Comparison of ENCODE assay signal across 8 cellular contexts in genomic region chr1:1349256-1350012, GRCh38. TPM values are rescaled to one million over a fixed set of nuclear protein-coding genes. Genes with fewer than 3 reads are reported as not detected.
DNase-seq lines count a peak whose midpoint lies in the region; ATAC-seq, FAIRE-seq and TF ChIP-seq lines count a peak whose summit lies in the region.

TSS of gene DVL1 (minus strand) at chr1:1349418. CDS start at chr1:1349065, 353 bp downstream.

- no peak for TF ChIP-seq EP300 in H1 (IDR thresholded peaks at IDR 0.05; ENCODE audit: borderline replicate concordance in 1 of 2, low read depth in 2 of 2, low read length in 2 of 2)

- TF ChIP-seq RAD21 in H1 (IDR thresholded peaks at IDR 0.05 in 1 of 2, conservative IDR thresholded peaks at IDR 0.05 in 1 of 2; ENCODE audit: low read depth in 2 of 2, low read length in 2 of 2) = peak; percentile 45 to 49; a peak in 3 of 4 replicates

- peak within 1 kb of the TSS; percentile 39 for H3K56ac ChIP-seq in H1 (replicated peaks; ENCODE audit: insufficient read length, low read depth, low read length)

- H4K91ac ChIP-seq in H1 (replicated peaks; ENCODE audit: insufficient read length, low read length) (peak within 1 kb of the TSS; percentile 81), mesenchymal stem cell (ENCODE audit: low read length) (peak within 1 kb of the TSS; percentile 91)

- no peak within 1 kb of the TSS for H2BK15ac ChIP-seq in H1 (ENCODE audit: low read length)
- H2BK15ac ChIP-seq in mesenchymal stem cell (ENCODE audit: low read depth, poor library complexity, severe bottlenecking) = peak within 1 kb of the TSS; percentile 20

- CTCF ChIA-PET in activated CD8-positive, alpha-beta memory T cell treated with anti-CD3 and anti-CD28 coated beads for 36 hours (lab: Charles Lee) = interaction anchor here (2.1 kb wide), 1 partner anchor 22 kb away, joined by 14 read pairs; no protein-coding TSS in a partner anchor
- CTCF ChIA-PET in H1 (lab: Charles Lee; ENCODE audit: partially characterized antibody) = interaction anchor here (1.0 to 2.1 kb wide), 5 partner anchors 13 to 51 kb away, joined by 3 to 15 read pairs (median 3); no protein-coding TSS in a partner anchor

- no peaks in the 10 kb centered on the region for H3K36me3 ChIP-seq in H1 (ENCODE audit: control insufficient read depth in 2 of 4, insufficient read depth in 4 of 4, low read length in 3 of 4)
- peaks cover 29 to 41% of the 10 kb centered on the region in 2 experiments for H3K36me3 ChIP-seq in mesenchymal stem cell (ENCODE audit: control insufficient read depth in 1 of 2, insufficient read depth in 2 of 2, low read depth in 1 of 2, low read length in 2 of 2)

- H3K79me1 ChIP-seq in H1 (ENCODE audit: low read depth, low read length) (peaks cover 17% of the 10 kb centered on the region), mesenchymal stem cell (replicated peaks; ENCODE audit: low read length, poor library complexity, severe bottlenecking) (peaks cover 6% of the 10 kb centered on the region)

- H2BK20ac ChIP-seq in H1 (ENCODE audit: low read length) = no peak within 1 kb of the TSS

- peak within 1 kb of the TSS; percentile 7; the same call in 1 of the 2 replicates for H2BK5ac ChIP-seq in H1 (ENCODE audit: low read depth, low read length)
- peak within 1 kb of the TSS; percentile 53 for H2BK5ac ChIP-seq in mesenchymal stem cell (ENCODE audit: low read depth, low read length, poor library complexity, severe bottlenecking)

- H3K14ac ChIP-seq in H1 (ENCODE audit: insufficient read length) (no peak within 1 kb of the TSS), mesenchymal stem cell (ENCODE audit: low read length in 2 of 2) (peak within 1 kb of the TSS; percentile 18 to 99)

- peak; percentile 57 for ATAC-seq in HG02588 (IDR thresholded peaks at IDR 0.05; ENCODE audit: unreplicated experiment)

- peaks cover 0 to 28% of the 10 kb centered on the region in 2 experiments; a peak in 3 of 4 replicates for H3K79me2 ChIP-seq in H1 (ENCODE audit: control insufficient read depth in 1 of 2, insufficient read depth in 2 of 2, low read length in 2 of 2)

- WGBS in H1 (ENCODE audit: extremely low coverage in 1 of 2, insufficient coverage in 1 of 2, insufficient read length in 1 of 2, insufficient replicate concordance in 2 of 2, low coverage in 1 of 2, low lambda C conversion rate in 2 of 2, missing lambda C conversion rate in 1 of 2), 2 experiments = 0% methylated on average over 26 of the region's 122 CpGs; no CpG with 5 or more reads in 1 of the 2 experiments
- 1% methylated on average over 55 of the region's 122 CpGs for WGBS in mesenchymal stem cell

- H3K4me1 ChIP-seq in H1 (replicated peaks in 1 of 4; ENCODE audit: control insufficient read depth in 3 of 4, insufficient read depth in 4 of 4, low read length in 3 of 4) (peaks cover 0 to 45% (median 33%) of the 10 kb centered on the region in 4 experiments; a peak in 6 of 7 replicates), mesenchymal stem cell (ENCODE audit: control insufficient read depth, insufficient read depth, low read depth, low read length) (peaks cover 74% of the 10 kb centered on the region)

- peaks cover 13 to 33% of the 10 kb centered on the region in 2 experiments for H4K20me1 ChIP-seq in H1 (replicated peaks in 1 of 2; ENCODE audit: control insufficient read depth in 1 of 2, insufficient read depth in 2 of 2, low read length in 2 of 2)

- no peak within 1 kb of the TSS for H2BK12ac ChIP-seq in H1 (ENCODE audit: low read depth, low read length)
- peak within 1 kb of the TSS in 1 of 2 experiments; percentile 76 for H2BK12ac ChIP-seq in mesenchymal stem cell (ENCODE audit: low read length in 2 of 2)

- peak within 1 kb of the TSS; percentile 48; the same call in 1 of the 2 replicates for H3K18ac ChIP-seq in H1 (ENCODE audit: extremely low read depth, low read length)
- H3K18ac ChIP-seq in mesenchymal stem cell (ENCODE audit: low read depth in 1 of 2, low read length in 2 of 2) = peak within 1 kb of the TSS; percentile 87 to 97

- H2AFZ ChIP-seq in H1 (ENCODE audit: low read length) (no peak within 1 kb of the TSS), mesenchymal stem cell (ENCODE audit: low read depth, low read length) (peak within 1 kb of the TSS; percentile 57)

- H3K4me2 ChIP-seq in H1 (ENCODE audit: insufficient read depth in 1 of 2, low read depth in 2 of 2, low read length in 2 of 2) = peak within 1 kb of the TSS; percentile 75 to 78
- peak within 1 kb of the TSS; percentile 96 for H3K4me2 ChIP-seq in mesenchymal stem cell (ENCODE audit: low read length, poor library complexity, severe bottlenecking)

- TF ChIP-seq CTCF in H1 (IDR thresholded peaks at IDR 0.05; ENCODE audit: control extremely low read depth in 1 of 3, insufficient read depth in 1 of 3, low read depth in 1 of 3, low read length in 3 of 3) = peak in 2 of 3 experiments; percentile 33 to 56; a peak in 3 of 4 replicates

- H2BK120ac ChIP-seq in H1 (replicated peaks; ENCODE audit: low read depth, low read length) (no peak within 1 kb of the TSS), mesenchymal stem cell (ENCODE audit: low read depth, low read length) (peak within 1 kb of the TSS; percentile 92)

- H2AK5ac ChIP-seq in H1 (ENCODE audit: low read depth, low read length) = no peak within 1 kb of the TSS
- H2AK5ac ChIP-seq in mesenchymal stem cell (ENCODE audit: low read length, severe bottlenecking) = no peak within 1 kb of the TSS

- TF ChIP-seq POLR2A in H1 (IDR thresholded peaks at IDR 0.05; ENCODE audit: control extremely low read depth in 1 of 2, low read depth in 2 of 2, low read length in 2 of 2) = no peak

- H3K4me3 ChIP-seq in H1 (ENCODE audit: extremely low read depth in 1 of 4, insufficient read depth in 2 of 4, low read depth in 3 of 4, low read length in 4 of 4) (peak within 1 kb of the TSS; percentile 60 to 91 (median 79)), mesenchymal stem cell (ENCODE audit: insufficient read depth in 1 of 2, low read depth in 1 of 2, low read length in 2 of 2) (peak within 1 kb of the TSS; percentile 84 to 91)

- DNase-seq in DMS53 (lab: John Stamatoyannopoulos, UW) (peak; percentile 84), DMS53 treated with DMSO at 0.1 percent for 48 hours (lab: John Stamatoyannopoulos, UW; ENCODE audit: unreplicated experiment) (no peak), NCI-H2227 (lab: John Stamatoyannopoulos, UW; ENCODE audit: unreplicated experiment) (peak; percentile 78), H1 (ENCODE audit: low read depth in 1 of 2, low spot score in 2 of 2) (peak in 1 of 2 experiments; percentile 85), mesenchymal stem cell (peak; percentile 61)
- DNase-seq in stimulated activated CD8-positive, alpha-beta memory T cell treated with anti-CD3 and anti-CD28 coated beads, Interleukin-15, amount 100 ng/mL, for 24 hours (ENCODE audit: low read depth) = peak; percentile 66

- FAIRE-seq in H1 (lab: Jason Lieb, UNC) = no peak

- H3K4ac ChIP-seq in H1 (replicated peaks; ENCODE audit: insufficient read length, low read depth, low read length) (peak within 1 kb of the TSS; percentile 69), mesenchymal stem cell (ENCODE audit: low read depth in 1 of 2, low read length in 2 of 2) (peak within 1 kb of the TSS; percentile 82 to 91)

- no peak within 1 kb of the TSS for H3K23ac ChIP-seq in H1 (ENCODE audit: insufficient read length)
- H3K23ac ChIP-seq in mesenchymal stem cell (ENCODE audit: low read length in 2 of 2) = peak within 1 kb of the TSS in 1 of 2 experiments; percentile 97

- peak within 1 kb of the TSS in 3 of 4 experiments; percentile 58 to 77 (median 63); a peak in 6 of 7 replicates for H3K9ac ChIP-seq in H1 (replicated peaks in 1 of 4; ENCODE audit: extremely low read depth in 1 of 4, low read depth in 3 of 4, low read length in 3 of 4)
- H3K9ac ChIP-seq in mesenchymal stem cell (ENCODE audit: low read length) = peak within 1 kb of the TSS; percentile 89

- H3K23me2 ChIP-seq in H1 (ENCODE audit: low read depth, low read length) = peaks cover 21% of the 10 kb centered on the region; the same call in 1 of the 2 replicates

- H4K5ac ChIP-seq in H1 (ENCODE audit: insufficient read length, low read depth, low read length) = peak within 1 kb of the TSS; percentile 49

- POLR2A ChIA-PET in activated CD8-positive, alpha-beta memory T cell treated with anti-CD3 and anti-CD28 coated beads for 36 hours (lab: Charles Lee) = no interaction called here
- POLR2A ChIA-PET in H1 (lab: Charles Lee; ENCODE audit: partially characterized antibody) = interaction anchor here (1.7 to 2.3 kb wide), 3 partner anchors 15 to 89 kb away, joined by 3 to 13 read pairs (median 7); partner anchors contain the start of gene AURKAIP1

- peak within 1 kb of the TSS; percentile 83; the same call in 1 of the 2 replicates for H3K27ac ChIP-seq in H1 (ENCODE audit: low read depth, low read length)
- peak within 1 kb of the TSS; percentile 75 for H3K27ac ChIP-seq in mesenchymal stem cell (ENCODE audit: low read length, poor library complexity, severe bottlenecking)

- H3K27me3 ChIP-seq in H1 (replicated peaks in 1 of 4; ENCODE audit: control insufficient read depth in 3 of 4, extremely low read depth in 1 of 4, insufficient read depth in 3 of 4, low read length in 3 of 4) (peaks cover 0 to 6% (median 4%) of the 10 kb centered on the region in 4 experiments; a peak in 5 of 7 replicates), mesenchymal stem cell (ENCODE audit: control insufficient read depth in 1 of 2, insufficient read depth in 1 of 2, low read length in 2 of 2) (no peaks in the 10 kb centered on the region)

- H4K8ac ChIP-seq in H1 (ENCODE audit: extremely low read depth, insufficient read depth, low read length) (peak within 1 kb of the TSS; percentile 89), mesenchymal stem cell (ENCODE audit: low read length) (peak within 1 kb of the TSS; percentile 85)

- H3K9me3 ChIP-seq in H1 (ENCODE audit: insufficient read depth in 2 of 2, low read depth in 1 of 2, low read length in 1 of 2) = no peaks in the 10 kb centered on the region
- H3K9me3 ChIP-seq in mesenchymal stem cell (ENCODE audit: control insufficient read depth, low read length) = no peaks in the 10 kb centered on the region

RNA-seq across cellular contexts. Expression of gene DVL1, which starts in this region (rescaled TPM):
- total RNA-seq in activated CD8-positive, alpha-beta memory T cell treated with anti-CD3 and anti-CD28 coated beads for 36 hours = 10 to 100 TPM; 43.8 to 45.2 TPM
- total RNA-seq in H1 (2021; fragmentation: NEBNext Ultra II Directional; extraction: Animal tissue kit (Norgen Biotek cat#: 25700)) = 56.0 and 58.9 TPM in 2 replicates
- 39.4 and 59.8 TPM in 2 replicates for polyA plus RNA-seq in H1 (2011; rRNA removed)
- 45.1 TPM for polyA plus RNA-seq in H1 (2011; cell fraction: cytosol; rRNA removed)
- 354 TPM for polyA plus RNA-seq in H1 (2011; cell fraction: nucleus; rRNA removed)
- 29.6 to 56.3 TPM (median 52.4 TPM) in 4 replicates for polyA plus RNA-seq in H1 (2012, experiment 1 of 2)
- polyA plus RNA-seq in H1 (2012, experiment 2 of 2) = 32.5 TPM
- 41.1 TPM for polyA plus RNA-seq in H1 (2013, experiment 1 of 2)
- 37.2 TPM for polyA plus RNA-seq in H1 (2013, experiment 2 of 2)
- polyA minus RNA-seq in H1 (2011; rRNA and poly(A)+ RNA removed) = 16.1 and 16.9 TPM in 2 replicates
- polyA minus RNA-seq in H1 (2011; cell fraction: cytosol; rRNA and poly(A)+ RNA removed) = 33.2 TPM
- 81.8 TPM for polyA minus RNA-seq in H1 (2011; cell fraction: nucleus; rRNA and poly(A)+ RNA removed)
- 26.3 TPM for polyA plus RNA-seq in mesenchymal stem cell (2013, experiment 1 of 2)
- polyA plus RNA-seq in mesenchymal stem cell (2013, experiment 2 of 2) = 26.6 TPM
